18 cellular contexts compared by ENCODE assay signal in the genomic region with DNA sequence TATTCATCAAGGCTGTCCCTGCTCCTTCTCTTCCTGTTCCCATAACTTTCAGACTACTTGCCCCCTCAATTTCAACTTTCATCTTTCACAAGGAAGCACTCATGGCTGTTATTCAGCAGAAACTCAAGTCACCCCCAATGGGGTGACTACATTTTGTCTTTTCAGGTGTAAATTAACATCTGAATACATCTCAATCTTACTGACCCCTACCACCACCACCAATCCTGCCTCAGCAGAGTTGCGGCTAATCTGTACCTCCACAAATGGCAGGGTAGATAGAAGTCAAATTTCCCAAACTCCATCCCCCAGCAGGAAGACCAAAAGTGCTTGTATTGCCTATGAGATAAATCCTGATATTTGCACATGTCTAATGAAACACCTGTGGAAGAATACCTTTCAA. TPM values are rescaled to one million over a fixed set of nuclear protein-coding genes. Genes with fewer than 3 reads are reported as not detected.
"Had no signal": no experiment of that assay in that cellular context is flagged by ENCODE, and none has a peak within 500 bp of the region (broad histone marks: within the 10 kb centered on the region; RNA-seq: fewer than 3 reads in every experiment).

No MANE protein-coding gene starts in this region.

- ATAC-seq: foreskin keratinocyte; naive thymus-derived CD8-positive, alpha-beta T cell had no signal

- H3K9me3 Mint-ChIP-seq: activated CD4-positive, alpha-beta memory T cell treated with anti-CD3 and anti-CD28 coated beads for 36 hours had no signal

- H3K27ac ChIP-seq: cardiac muscle cell, foreskin keratinocyte, tibial artery, WERI-Rb-1 had no signal

- H3K36me3 Mint-ChIP-seq: activated naive CD8-positive, alpha-beta T cell had no signal

- H3K4me3 Mint-ChIP-seq: activated CD4-positive, alpha-beta memory T cell treated with anti-CD3 and anti-CD28 coated beads for 36 hours; activated naive CD8-positive, alpha-beta T cell; activated T-helper 1 cell treated with anti-CD3 and anti-CD28 coated beads, Interleukin-12 subunit alpha, Interleukin-12 subunit beta, Interleukin-2, Interleukin-4 antibody, amounts not matched to agents 30 ng/mL and 10 ng/mL and 1 ng/mL, durations not matched to agents 14 hours and 24 hours and 36 hours; naive thymus-derived CD8-positive, alpha-beta T cell had no signal

- H3K4me3 ChIP-seq: cardiac muscle cell, tibial artery had no signal

- H3K4me1 ChIP-seq: foreskin keratinocyte had no signal

- DNase-seq: activated CD4-positive, alpha-beta memory T cell treated with anti-CD3 and anti-CD28 coated beads for 36 hours; activated T-cell treated with anti-CD3 and anti-CD28 coated beads for 4 hours; foreskin keratinocyte; hippocampal formation; mesendoderm; naive thymus-derived CD8-positive, alpha-beta T cell; stimulated activated CD4-positive, alpha-beta T cell treated with anti-CD3 and anti-CD28 coated beads, Interleukin-12 subunit alpha, Interleukin-12 subunit beta, amount 100 ng/mL, for 4 hours; stimulated activated CD4-positive, alpha-beta T cell treated with anti-CD3 and anti-CD28 coated beads, Interleukin-2, amount 100 ng/mL, for 24 hours; stimulated activated naive CD4-positive, alpha-beta T cell treated with Interleukin-2 at 50 U/mL for 16 hours; SW 1271; T-helper 2 cell; tibial artery; WERI-Rb-1 had no signal

- H3K9me3 ChIP-seq: tibial artery had no signal

- H3K36me3 ChIP-seq: cardiac muscle cell, tibial artery, WERI-Rb-1 had no signal

- H3K27ac Mint-ChIP-seq: activated CD4-positive, alpha-beta memory T cell treated with anti-CD3 and anti-CD28 coated beads for 36 hours; activated naive CD8-positive, alpha-beta T cell; activated T-helper 1 cell treated with anti-CD3 and anti-CD28 coated beads, Interleukin-12 subunit alpha, Interleukin-12 subunit beta, Interleukin-2, Interleukin-4 antibody, amounts not matched to agents 30 ng/mL and 10 ng/mL and 1 ng/mL, durations not matched to agents 14 hours and 24 hours and 36 hours; naive thymus-derived CD8-positive, alpha-beta T cell had no signal

RNA-seq across cellular contexts. Expression of a gene that starts 19.2 kb away (rescaled TPM):
- total RNA-seq: activated CD4-positive, alpha-beta memory T cell treated with anti-CD3 and anti-CD28 coated beads for 36 hours; epithelial cell of proximal tubule; fibroblast of lung; naive thymus-derived CD8-positive, alpha-beta T cell had no signal
- polyA plus RNA-seq: cardiac muscle cell; fibroblast of lung; naive thymus-derived CD8-positive, alpha-beta T cell had no signal
